Comparison of ENCODE assay signal across 8 cellular contexts in genomic region chr5:149834246-149834855, GRCh38.
A peak's percentile ranks its signal among the peaks of the same experiment; 100 is the strongest.
DNase-seq lines count a peak whose midpoint lies in the region; ATAC-seq and TF ChIP-seq lines count a peak whose summit lies in the region.

No MANE protein-coding gene starts in this region.

- peaks cover 8% of the 10 kb centered on the region for H3K4me1 Mint-ChIP-seq in chondrocyte (ENCODE audit: low read depth)

- DNase-seq in AG08396 (ENCODE audit: low spot score) (peak; percentile 77), GM13977 (ENCODE audit: low spot score) (peak; percentile 72), NCI-H2029 treated with DMSO at 0.1 percent for 48 hours (lab: John Stamatoyannopoulos, UW) (peak; percentile 14), UCSD-AML1 (lab: John Stamatoyannopoulos, UW; ENCODE audit: unreplicated experiment) (peak; percentile 32), chondrocyte (ENCODE audit: low spot score) (no peak), left lobe of liver (ENCODE audit: low spot score) (no peak), NCI-H187 treated with DMSO at 0.1 percent for 48 hours (lab: John Stamatoyannopoulos, UW) (no peak)
- DNase-seq in stimulated activated CD8-positive, alpha-beta memory T cell treated with anti-CD3 and anti-CD28 coated beads, Interleukin-12 subunit alpha, Interleukin-12 subunit beta, amount 100 ng/mL, for 1 hour (ENCODE audit: low read depth), result peak; percentile 17

- H3K27ac Mint-ChIP-seq in chondrocyte (ENCODE audit: unreplicated experiment), result no peak overlapping the region

- H3K4me3 Mint-ChIP-seq in chondrocyte (ENCODE audit: unreplicated experiment), result no peak overlapping the region

- no peaks in the 10 kb centered on the region for H3K27me3 Mint-ChIP-seq in chondrocyte (ENCODE audit: low read depth)

- H3K36me3 Mint-ChIP-seq in chondrocyte (ENCODE audit: low read depth), result peaks cover 1% of the 10 kb centered on the region

- in situ Hi-C loops in GM13977 (cut with MboI; ENCODE audit: low pct_unique_long_range_greater_than_20kb, low sequenced_read_pairs, unreplicated experiment), result loop anchor here (10.0 kb wide), 1 partner anchor 150 kb away; no protein-coding TSS in a partner anchor

- H3K9me3 Mint-ChIP-seq in chondrocyte (ENCODE audit: low read depth), result no peaks in the 10 kb centered on the region

- TF ChIP-seq CTCF in GM13977 (IDR thresholded peaks at IDR 0.05; ENCODE audit: extremely low read depth, insufficient read depth, missing control alignments) (peak; percentile 67), chondrocyte (IDR thresholded peaks at IDR 0.05) (peak; percentile 90)

- peak; percentile 79 for ATAC-seq in left lobe of liver

Comparison
In these comparisons a context has a peak if more than half of its experiments do, and no peak if none do; other contexts are left out.
1. DNase-seq: peak in AG08396 (single experiment), GM13977 (single experiment), NCI-H2029 treated with DMSO at 0.1 percent for 48 hours (single experiment), UCSD-AML1 (single experiment) and stimulated activated CD8-positive, alpha-beta memory T cell treated with anti-CD3 and anti-CD28 coated beads, Interleukin-12 subunit alpha, Interleukin-12 subunit beta, amount 100 ng/mL, for 1 hour (single experiment); none in chondrocyte (single experiment), left lobe of liver (single experiment) and NCI-H187 treated with DMSO at 0.1 percent for 48 hours (single experiment).